35 cellular contexts compared by ENCODE assay signal in genomic region chr6:6616670-6617069, GRCh38. TPM values are rescaled to one million over a fixed set of nuclear protein-coding genes. Genes with fewer than 3 reads are reported as not detected.
DNase-seq lines count a peak whose midpoint lies in the region; ATAC-seq and TF ChIP-seq lines count a peak whose summit lies in the region.
"Had no signal": no experiment of that assay in that cellular context is flagged by ENCODE, and none has a peak within 500 bp of the region (broad histone marks: within the 10 kb centered on the region; RNA-seq: fewer than 3 reads in every experiment).

No MANE protein-coding gene starts in this region.

- POLR2A ChIA-PET in activated B cell treated with CpG ODN at 0.5 μM for 24 hours (lab: Charles Lee) (interaction anchor here (1.6 kb wide), 1 partner anchor 29 kb away, joined by 11 read pairs; the partner anchor contains the start of gene LY86), PC-3 (lab: Charles Lee; ENCODE audit: unreplicated experiment) (no interaction called here)

- no peaks in the 10 kb centered on the region for H4K20me1 ChIP-seq in PC-3 (ENCODE audit: low read length)

- peaks cover 85% of the 10 kb centered on the region for H3K4me1 Mint-ChIP-seq in activated B cell treated with CpG ODN at 0.5 μM for 24 hours
- H3K4me1 Mint-ChIP-seq in stimulated activated effector memory CD8-positive, alpha-beta T cell treated with anti-CD3 and anti-CD28 coated beads, Interleukin-12 subunit alpha, Interleukin-12 subunit beta, amount 100 ng/mL, for 72 hours: peaks cover 15% of the 10 kb centered on the region
- peaks cover 51% of the 10 kb centered on the region for H3K4me1 Mint-ChIP-seq in activated T-cell treated with anti-CD3 and anti-CD28 coated beads, Interleukin-2, amount 50 U/mL, for 72 hours (ENCODE audit: low read depth)

- H3K9ac ChIP-seq in PC-3 (ENCODE audit: low read length): no peak overlapping the region

- H3K79me2 ChIP-seq in PC-3 (ENCODE audit: low read length): no peaks in the 10 kb centered on the region

- H3F3A ChIP-seq in PC-3 (ENCODE audit: low read length, unreplicated experiment): no peaks in the 10 kb centered on the region

- no peaks in the 10 kb centered on the region for H3K4me1 ChIP-seq in PC-3 (ENCODE audit: insufficient read depth, low read length)
- H3K4me1 ChIP-seq: right atrium auricular region had no signal

- H3K9me3 ChIP-seq in PC-3 (ENCODE audit: low read length): no peaks in the 10 kb centered on the region
- H3K9me3 ChIP-seq: heart left ventricle, ovary, right atrium auricular region, spleen, thyroid gland had no signal

- H3K36me3 Mint-ChIP-seq in activated B cell treated with CpG ODN at 0.5 μM for 24 hours (ENCODE audit: low read depth): peaks cover 31% of the 10 kb centered on the region
- no peaks in the 10 kb centered on the region for H3K36me3 Mint-ChIP-seq in stimulated activated effector memory CD8-positive, alpha-beta T cell treated with anti-CD3 and anti-CD28 coated beads, Interleukin-12 subunit alpha, Interleukin-12 subunit beta, amount 100 ng/mL, for 72 hours
- peaks cover 0 to 2% of the 10 kb centered on the region in 2 donors for H3K36me3 Mint-ChIP-seq in activated T-cell treated with anti-CD3 and anti-CD28 coated beads, Interleukin-2, amount 50 U/mL, for 72 hours (ENCODE audit: insufficient read depth in 2 of 2)
- H3K36me3 Mint-ChIP-seq: natural killer cell had no signal

- intact Hi-C loops in activated B cell treated with CpG ODN at 0.5 μM for 24 hours (cut with micrococcal nuclease): no loop called here
- intact Hi-C loops in PC-3 (cut with micrococcal nuclease): no loop called here

- DNase-seq in GM10266 (ENCODE audit: extremely low spot score): peak; percentile 35
- DNase-seq in activated B cell treated with CpG ODN at 0.5 μM for 24 hours: no peak
- DNase-seq in stimulated activated effector memory CD8-positive, alpha-beta T cell treated with anti-CD3 and anti-CD28 coated beads, Interleukin-12 subunit alpha, Interleukin-12 subunit beta, amount 100 ng/mL, for 72 hours (ENCODE audit: low spot score in 2 of 2): no peak
- no peak for DNase-seq in activated T-cell treated with anti-CD3 and anti-CD28 coated beads, Interleukin-2, amount 50 U/mL, for 72 hours
- no peak for DNase-seq in PC-3
- no peak for DNase-seq in NCI-H128 (lab: John Stamatoyannopoulos, UW; ENCODE audit: unreplicated experiment)
- DNase-seq: activated CD4-positive, alpha-beta T cell treated with anti-CD3 and anti-CD28 coated beads for 4 hours; activated naive CD4-positive, alpha-beta T cell treated with anti-CD3 and anti-CD28 coated beads, Interleukin-2, amount 50 U/mL, for 16 hours; activated T-cell treated with anti-CD3 and anti-CD28 coated beads, Interleukin-2, amount 50 U/mL, for 48 hours; aorta; DMS53; effector memory CD8-positive, alpha-beta T cell; foreskin fibroblast; GDM1; heart left ventricle; HFFc6; mesenchymal stem cell; natural killer cell; NCI-H1092; NCI-H2029 treated with DMSO at 0.1 percent for 48 hours; NCI-H226; ovary; spleen; stimulated activated CD4-positive, alpha-beta T cell treated with anti-CD3 and anti-CD28 coated beads, Interleukin-4, amount 100 ng/mL, for 4 hours; T-helper 17 cell; thyroid gland had no signal

- peak overlapping the region; percentile 51 for H3K4me3 Mint-ChIP-seq in activated B cell treated with CpG ODN at 0.5 μM for 24 hours
- H3K4me3 Mint-ChIP-seq in stimulated activated effector memory CD8-positive, alpha-beta T cell treated with anti-CD3 and anti-CD28 coated beads, Interleukin-12 subunit alpha, Interleukin-12 subunit beta, amount 100 ng/mL, for 72 hours: no peak overlapping the region
- no peak overlapping the region for H3K4me3 Mint-ChIP-seq in activated T-cell treated with anti-CD3 and anti-CD28 coated beads, Interleukin-2, amount 50 U/mL, for 72 hours
- H3K4me3 Mint-ChIP-seq: effector memory CD8-positive, alpha-beta T cell; GM23338; HFFc6; natural killer cell; stimulated activated naive CD8-positive, alpha-beta T cell treated with anti-CD3 and anti-CD28 coated beads, Interleukin-15, Interleukin-2, amounts not matched to agents 100 ng/mL and 50 ng/mL, for 24 hours had no signal

- no peak overlapping the region for H3K27ac ChIP-seq in PC-3 (ENCODE audit: low read length)
- H3K27ac ChIP-seq: cardiac muscle cell, coronary artery, heart left ventricle, HL-60, ovary, right atrium auricular region, thyroid gland had no signal

- ATAC-seq in GM19463 (IDR thresholded peaks at IDR 0.05; ENCODE audit: unreplicated experiment) (peak; percentile 77), activated B cell treated with CpG ODN at 0.5 μM for 24 hours (ENCODE audit: low read depth) (peak; percentile 68), PC-3 (no peak)
- no peak for ATAC-seq in stimulated activated effector memory CD8-positive, alpha-beta T cell treated with anti-CD3 and anti-CD28 coated beads, Interleukin-12 subunit alpha, Interleukin-12 subunit beta, amount 100 ng/mL, for 72 hours
- ATAC-seq in activated T-cell treated with anti-CD3 and anti-CD28 coated beads, Interleukin-2, amount 50 U/mL, for 72 hours (replicated peaks in 1 of 2): no peak
- ATAC-seq: effector memory CD8-positive, alpha-beta T cell; GM23338; heart left ventricle; natural killer cell; T-helper 17 cell had no signal

- no peak overlapping the region for H3K4me3 ChIP-seq in PC-3 (ENCODE audit: low read length)
- H3K4me3 ChIP-seq: cardiac muscle cell, coronary artery, GM23338, heart left ventricle, ovary, right atrium auricular region, spleen, thyroid gland had no signal

- H3K27me3 Mint-ChIP-seq in activated B cell treated with CpG ODN at 0.5 μM for 24 hours: no peaks in the 10 kb centered on the region
- no peaks in the 10 kb centered on the region for H3K27me3 Mint-ChIP-seq in activated T-cell treated with anti-CD3 and anti-CD28 coated beads, Interleukin-2, amount 50 U/mL, for 72 hours (ENCODE audit: low read depth)
- H3K27me3 Mint-ChIP-seq: effector memory CD8-positive, alpha-beta T cell; stimulated activated naive CD8-positive, alpha-beta T cell treated with anti-CD3 and anti-CD28 coated beads, Interleukin-15, Interleukin-2, amounts not matched to agents 100 ng/mL and 50 ng/mL, for 24 hours had no signal

- TF ChIP-seq CTCF in GM10266 (IDR thresholded peaks at IDR 0.05; ENCODE audit: control insufficient read depth, insufficient read depth, low read depth, missing control alignments): no peak
- no peak for TF ChIP-seq CTCF in activated B cell treated with CpG ODN at 0.5 μM for 24 hours (IDR thresholded peaks at IDR 0.05)
- no peak for TF ChIP-seq CTCF in PC-3 (conservative IDR thresholded peaks at IDR 0.05; ENCODE audit: low read depth, low read length)

- no peak overlapping the region for H3K4me2 ChIP-seq in PC-3 (ENCODE audit: low read length)
- H3K4me2 ChIP-seq: GM23338 had no signal

- H3K27me3 ChIP-seq in PC-3 (ENCODE audit: low read length): peaks cover 58% of the 10 kb centered on the region
- H3K27me3 ChIP-seq: cardiac muscle cell, heart left ventricle, ovary, right atrium auricular region, spleen, thyroid gland had no signal

- no peaks in the 10 kb centered on the region for H3K9me2 ChIP-seq in PC-3 (replicated peaks; ENCODE audit: low read length)

- H3K36me3 ChIP-seq in PC-3 (ENCODE audit: low read depth, low read length): no peaks in the 10 kb centered on the region
- H3K36me3 ChIP-seq: cardiac muscle cell, heart left ventricle, ovary, right atrium auricular region, spleen, thyroid gland had no signal

- peak overlapping the region; percentile 80 for H3K27ac Mint-ChIP-seq in activated B cell treated with CpG ODN at 0.5 μM for 24 hours
- peak overlapping the region; percentile 14 for H3K27ac Mint-ChIP-seq in stimulated activated effector memory CD8-positive, alpha-beta T cell treated with anti-CD3 and anti-CD28 coated beads, Interleukin-12 subunit alpha, Interleukin-12 subunit beta, amount 100 ng/mL, for 72 hours
- H3K27ac Mint-ChIP-seq in activated T-cell treated with anti-CD3 and anti-CD28 coated beads, Interleukin-2, amount 50 U/mL, for 72 hours: no peak overlapping the region
- H3K27ac Mint-ChIP-seq: effector memory CD8-positive, alpha-beta T cell; GM23338; HFFc6; natural killer cell; stimulated activated naive CD8-positive, alpha-beta T cell treated with anti-CD3 and anti-CD28 coated beads, Interleukin-15, Interleukin-2, amounts not matched to agents 100 ng/mL and 50 ng/mL, for 24 hours; T-helper 17 cell had no signal

- CTCF ChIA-PET in activated B cell treated with CpG ODN at 0.5 μM for 24 hours (lab: Charles Lee): no interaction called here
- CTCF ChIA-PET in PC-3 (lab: Charles Lee): no interaction called here

- BruUV-seq in PC-3 (replicated peaks; lab: Mats Ljungman, UMichigan): no TSS peak

- H2AFZ ChIP-seq in PC-3 (ENCODE audit: low read length): no peak overlapping the region
- H2AFZ ChIP-seq: GM23338 had no signal

- H3K9me3 Mint-ChIP-seq in activated B cell treated with CpG ODN at 0.5 μM for 24 hours: peaks cover 2% of the 10 kb centered on the region
- no peaks in the 10 kb centered on the region for H3K9me3 Mint-ChIP-seq in stimulated activated effector memory CD8-positive, alpha-beta T cell treated with anti-CD3 and anti-CD28 coated beads, Interleukin-12 subunit alpha, Interleukin-12 subunit beta, amount 100 ng/mL, for 72 hours
- peaks cover 0 to 5% of the 10 kb centered on the region in 2 donors for H3K9me3 Mint-ChIP-seq in activated T-cell treated with anti-CD3 and anti-CD28 coated beads, Interleukin-2, amount 50 U/mL, for 72 hours
- H3K9me3 Mint-ChIP-seq: natural killer cell; stimulated activated naive CD8-positive, alpha-beta T cell treated with anti-CD3 and anti-CD28 coated beads, Interleukin-15, Interleukin-2, amounts not matched to agents 100 ng/mL and 50 ng/mL, for 24 hours had no signal

RNA-seq across cellular contexts. Expression of gene LY86, which starts 28.1 kb away (rescaled TPM):
- total RNA-seq in activated B cell treated with CpG ODN at 0.5 μM for 24 hours: 57.6 and 58.1 TPM in 2 replicates
- total RNA-seq in activated T-cell treated with anti-CD3 and anti-CD28 coated beads, Interleukin-2, amount 50 U/mL, for 72 hours: 1 to 10 TPM in 1 of 2 donors, under 1 TPM in 1; 0.39 to 1.2 TPM
- total RNA-seq in PC-3 (2014; rRNA removed): not detected in 2 replicates
- total RNA-seq: cardiac muscle cell, GM23338, HFFc6, RPMI7951, SK-MEL-5 had no signal

Comparison
In these comparisons a context has a peak if more than half of its experiments do, and no peak if none do; other contexts are left out.
1. ATAC-seq: peak in GM19463 (single experiment) and activated B cell treated with CpG ODN at 0.5 μM for 24 hours (single experiment); none in stimulated activated effector memory CD8-positive, alpha-beta T cell treated with anti-CD3 and anti-CD28 coated beads, Interleukin-12 subunit alpha, Interleukin-12 subunit beta, amount 100 ng/mL, for 72 hours (single experiment), activated T-cell treated with anti-CD3 and anti-CD28 coated beads, Interleukin-2, amount 50 U/mL, for 72 hours (0 of 2) and PC-3 (single experiment).
2. RNA of gene LY86, which starts 28.1 kb away (total RNA-seq): 57.6 to 58.1 TPM in activated B cell treated with CpG ODN at 0.5 μM for 24 hours; 0.39 to 1.2 TPM in activated T-cell treated with anti-CD3 and anti-CD28 coated beads, Interleukin-2, amount 50 U/mL, for 72 hours and not detected in PC-3; every median in the first group is over 10 times any median in the second.